8 cellular contexts compared by ENCODE assay signal in the genomic region with DNA sequence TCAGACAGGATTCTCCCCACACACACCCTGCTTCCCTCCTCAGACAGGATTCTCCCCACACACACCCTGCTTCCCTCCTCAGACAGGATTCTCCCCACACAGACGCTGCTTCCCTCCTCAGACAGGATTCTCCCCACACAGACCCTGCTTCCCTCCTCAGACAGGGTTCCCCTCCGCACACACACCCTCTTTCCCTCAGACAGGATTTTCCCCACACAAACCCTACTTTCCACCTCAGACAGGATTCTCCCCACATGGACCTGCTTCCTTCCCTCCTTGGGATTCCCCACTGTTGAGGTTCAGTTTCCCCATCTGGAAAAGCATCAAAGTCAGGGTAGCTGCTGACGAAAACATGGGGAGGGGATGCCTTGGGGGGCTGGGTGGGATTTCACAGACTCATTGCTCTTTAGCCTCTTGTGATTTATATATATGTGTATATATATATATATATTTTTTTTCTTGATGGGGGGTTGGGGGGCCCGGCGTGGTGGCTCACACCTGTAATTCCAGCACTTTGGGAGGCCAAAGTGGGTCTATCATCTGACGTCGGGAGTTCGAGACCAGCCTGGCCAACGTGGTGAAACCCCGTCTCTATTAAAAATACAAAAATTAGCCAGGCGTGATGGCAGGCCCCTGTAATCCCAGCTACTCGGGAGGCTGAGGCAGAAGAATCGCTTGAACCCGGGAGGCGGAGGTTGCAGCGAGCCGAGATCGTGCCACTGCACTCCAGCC. TPM values are rescaled to one million over a fixed set of nuclear protein-coding genes. Genes with fewer than 3 reads are reported as not detected.
A peak's percentile ranks its signal among the peaks of the same experiment; 100 is the strongest.
DNase-seq lines count a peak whose midpoint lies in the region; ATAC-seq, FAIRE-seq and TF ChIP-seq lines count a peak whose summit lies in the region.
"Not testable (repeated sequence)": the region's sequence is repeated elsewhere in the genome, so short reads cannot be mapped to it uniquely, and the experiment has no call there.

No MANE protein-coding gene starts in this region.

- H4K5ac ChIP-seq in H9 (ENCODE audit: insufficient read length, low read depth, low read length); H1 (ENCODE audit: insufficient read length, low read depth, low read length): not testable (repeated sequence)

- CTCF ChIA-PET in A549 (lab: Yijun Ruan, JAX) (interaction anchor here (0.7 to 13.8 kb wide), 2 partner anchors 23 to 68 kb away, joined by 3 to 222 read pairs; partner anchors contain the start of gene ZBTB45), H1 (lab: Charles Lee; ENCODE audit: partially characterized antibody) (interaction anchor here (1.3 to 3.6 kb wide), 3 partner anchors 24 to 38 kb away, joined by 3 to 21 read pairs (median 7); partner anchors contain the start of gene ZBTB45)
- CTCF ChIA-PET in activated naive CD4-positive, alpha-beta T cell treated with anti-CD3 and anti-CD28 coated beads, Interleukin-2, amount 10 ng/mL, durations not matched to agents 7 days and 5 days (lab: Charles Lee): interaction anchor here (1.1 to 1.7 kb wide), 2 partner anchors 29 to 39 kb away, joined by 4 to 6 read pairs; no protein-coding TSS in a partner anchor

- H3K18ac ChIP-seq in H9 (ENCODE audit: insufficient read length, low read depth, low read length); H1 (ENCODE audit: extremely low read depth, low read length): not testable (repeated sequence)

- not testable (repeated sequence) for TF ChIP-seq EP300 in A549 (IDR thresholded peaks at IDR 0.05); H1 (IDR thresholded peaks at IDR 0.05; ENCODE audit: borderline replicate concordance in 1 of 2, low read depth in 2 of 2, low read length in 2 of 2)

- H3K4me2 ChIP-seq in A549 (peak overlapping the region; percentile 84), H1 (ENCODE audit: insufficient read depth in 1 of 2, low read depth in 2 of 2, low read length in 2 of 2) (peak overlapping the region; percentile 55 to 90; a peak in 3 of 4 replicates)
- not testable (repeated sequence) for H3K4me2 ChIP-seq in H9 (ENCODE audit: insufficient read depth, insufficient read length, low read length); osteoblast (ENCODE audit: insufficient read depth, low read length)

- not testable (repeated sequence) for H3K27me3 ChIP-seq in H9 (ENCODE audit: insufficient read depth, low read length); SJCRH30
- H3K27me3 ChIP-seq in H1 (replicated peaks in 1 of 4; ENCODE audit: control insufficient read depth in 3 of 4, extremely low read depth in 1 of 4, insufficient read depth in 3 of 4, low read length in 3 of 4): peaks cover 0 to 24% (median 10%) of the 10 kb centered on the region in 4 experiments; a peak in 5 of 7 replicates
- peaks cover 6 to 11% of the 10 kb centered on the region in 2 donors for H3K27me3 ChIP-seq in left lung
- H3K27me3 ChIP-seq in osteoblast (ENCODE audit: insufficient read depth, low read length): peaks cover 31% of the 10 kb centered on the region
- H3K27me3 ChIP-seq in stomach smooth muscle (ENCODE audit: control insufficient read depth in 1 of 2, insufficient read depth in 2 of 2, low read length in 2 of 2): peaks cover 11 to 12% of the 10 kb centered on the region in 2 donors

- not testable (repeated sequence) for H3K9me3 ChIP-seq in A549; H9 (ENCODE audit: control insufficient read depth, low read depth, low read length); SJCRH30 (replicated peaks); H1 (ENCODE audit: insufficient read depth in 2 of 2, low read depth in 1 of 2, low read length in 1 of 2); left lung; osteoblast (ENCODE audit: low read depth, low read length); stomach smooth muscle (ENCODE audit: control insufficient read depth in 2 of 2, low read length in 2 of 2)

- H3T11ph ChIP-seq in H9 (ENCODE audit: low read length): not testable (repeated sequence)

- not testable (repeated sequence) for H3K4me3 ChIP-seq in A549; osteoblast (ENCODE audit: insufficient read depth, low read length)
- H3K4me3 ChIP-seq in SJCRH30: peak overlapping the region; percentile 99
- peak overlapping the region in 1 of 4 experiments; percentile 100; a peak in 3 of 8 replicates for H3K4me3 ChIP-seq in H1 (ENCODE audit: extremely low read depth in 1 of 4, insufficient read depth in 2 of 4, low read depth in 3 of 4, low read length in 4 of 4)
- H3K4me3 ChIP-seq in left lung: peak overlapping the region in 1 of 2 donors; percentile 96
- peak overlapping the region in 1 of 2 donors; percentile 93 for H3K4me3 ChIP-seq in stomach smooth muscle (ENCODE audit: low read length in 2 of 2)

- H3K27ac ChIP-seq in A549 (peak overlapping the region; percentile 87 to 95; a peak in 5 of 6 replicates), left lung (peak overlapping the region; percentile 95 to 100), stomach smooth muscle (ENCODE audit: low read length) (peak overlapping the region; percentile 96)
- H3K27ac ChIP-seq in H9 (ENCODE audit: insufficient read length, low read depth, low read length); SJCRH30; H1 (ENCODE audit: low read depth, low read length); osteoblast (ENCODE audit: low read depth, low read length): not testable (repeated sequence)

- peak overlapping the region; percentile 31 for H2AK5ac ChIP-seq in H9 (ENCODE audit: insufficient read length, low read length)
- not testable (repeated sequence) for H2AK5ac ChIP-seq in H1 (ENCODE audit: low read depth, low read length)

- H3K14ac ChIP-seq in H9 (ENCODE audit: insufficient read depth, low read length); H1 (ENCODE audit: insufficient read length): not testable (repeated sequence)

- not testable (repeated sequence) for H3K27ac Mint-ChIP-seq in H9
- peak overlapping the region; percentile 33 for H3K27ac Mint-ChIP-seq in activated naive CD4-positive, alpha-beta T cell treated with anti-CD3 and anti-CD28 coated beads, Interleukin-2, amount 10 ng/mL, durations not matched to agents 7 days and 5 days

- H2BK15ac ChIP-seq in H9 (ENCODE audit: low read depth, low read length); H1 (ENCODE audit: low read length): not testable (repeated sequence)

- H3K4me1 ChIP-seq in A549 (peaks cover 23% of the 10 kb centered on the region), H1 (replicated peaks in 1 of 4; ENCODE audit: control insufficient read depth in 3 of 4, insufficient read depth in 4 of 4, low read length in 3 of 4) (peaks cover 3 to 13% (median 6%) of the 10 kb centered on the region in 4 experiments; a peak in 6 of 7 replicates), left lung (peaks cover 21 to 43% of the 10 kb centered on the region in 2 donors), osteoblast (ENCODE audit: insufficient read depth, low read length) (peaks cover 14% of the 10 kb centered on the region), stomach smooth muscle (ENCODE audit: control insufficient read depth, insufficient read depth, low read length) (peaks cover 33% of the 10 kb centered on the region)
- H3K4me1 ChIP-seq in H9 (ENCODE audit: insufficient read depth, low read length); SJCRH30: not testable (repeated sequence)

- not testable (repeated sequence) for H4K20me1 ChIP-seq in H9 (ENCODE audit: control insufficient read depth, insufficient read depth, insufficient read length)
- peaks cover 28 to 29% of the 10 kb centered on the region in 2 experiments for H4K20me1 ChIP-seq in H1 (replicated peaks in 1 of 2; ENCODE audit: control insufficient read depth in 1 of 2, insufficient read depth in 2 of 2, low read length in 2 of 2)
- H4K20me1 ChIP-seq in osteoblast (ENCODE audit: insufficient read depth, low read length): peaks cover 29% of the 10 kb centered on the region

- not testable (repeated sequence) for H2BK120ac ChIP-seq in H9 (ENCODE audit: low read depth, low read length, poor library complexity, severe bottlenecking); H1 (replicated peaks; ENCODE audit: low read depth, low read length)

- H3K79me2 ChIP-seq in H9 (ENCODE audit: insufficient read depth, low read length) (peaks cover 26% of the 10 kb centered on the region), H1 (ENCODE audit: control insufficient read depth in 1 of 2, insufficient read depth in 2 of 2, low read length in 2 of 2) (peaks cover 28 to 32% of the 10 kb centered on the region in 2 experiments), osteoblast (ENCODE audit: insufficient read depth, low read length) (peaks cover 32% of the 10 kb centered on the region)

- H2BK5ac ChIP-seq in H9 (ENCODE audit: insufficient read length, low read length); H1 (ENCODE audit: low read depth, low read length): not testable (repeated sequence)

- H3K23ac ChIP-seq in H9 (ENCODE audit: insufficient read length, low read depth, low read length); H1 (ENCODE audit: insufficient read length): not testable (repeated sequence)

- not testable (repeated sequence) for DNase-seq in A549 (ENCODE audit: low read depth in 1 of 2, low spot score in 1 of 2); H9; SJCRH30; activated naive CD4-positive, alpha-beta T cell treated with anti-CD3 and anti-CD28 coated beads, Interleukin-2, amount 10 ng/mL, durations not matched to agents 7 days and 5 days; H1 (ENCODE audit: low read depth in 1 of 2, low spot score in 2 of 2); left lung
- DNase-seq in osteoblast (ENCODE audit: insufficient read length, low spot score, missing footprints): peak; percentile 11

- H3K56ac ChIP-seq in H9 (ENCODE audit: insufficient read length, low read depth, low read length); H1 (replicated peaks; ENCODE audit: insufficient read length, low read depth, low read length): not testable (repeated sequence)

- not testable (repeated sequence) for H3K9ac ChIP-seq in H9 (ENCODE audit: extremely low read depth, insufficient read length, low read length); H1 (replicated peaks in 1 of 4; ENCODE audit: extremely low read depth in 1 of 4, low read depth in 3 of 4, low read length in 3 of 4); stomach smooth muscle (ENCODE audit: low read length in 2 of 2)

- WGBS in A549 (ENCODE audit: missing lambda C conversion rate): 83% methylated on average over 18 of the region's 18 CpGs
- no CpG with 5 or more reads among the region's 18 CpGs for WGBS in H9 (ENCODE audit: extremely low coverage, insufficient read length, low lambda C conversion rate)
- WGBS in H1 (ENCODE audit: extremely low coverage in 1 of 2, insufficient coverage in 1 of 2, insufficient read length in 1 of 2, insufficient replicate concordance in 2 of 2, low coverage in 1 of 2, low lambda C conversion rate in 2 of 2, missing lambda C conversion rate in 1 of 2), 2 experiments: 78% methylated on average over 18 of the region's 18 CpGs; no CpG with 5 or more reads in 1 of the 2 experiments

- not testable (repeated sequence) for H3K4ac ChIP-seq in H9 (ENCODE audit: low read depth, low read length); H1 (replicated peaks; ENCODE audit: insufficient read length, low read depth, low read length)

- not testable (repeated sequence) for ATAC-seq in A549, left lung

- TF ChIP-seq POLR2A in A549 (IDR thresholded peaks at IDR 0.05; ENCODE audit: low read length); H1 (IDR thresholded peaks at IDR 0.05; ENCODE audit: control extremely low read depth in 1 of 2, low read depth in 2 of 2, low read length in 2 of 2): not testable (repeated sequence)

- H3K36me3 ChIP-seq in SJCRH30: peaks cover 29% of the 10 kb centered on the region
- H3K36me3 ChIP-seq in H1 (ENCODE audit: control insufficient read depth in 2 of 4, insufficient read depth in 4 of 4, low read length in 3 of 4): peaks cover 9 to 27% (median 18%) of the 10 kb centered on the region in 4 experiments
- peaks cover 0 to 16% of the 10 kb centered on the region in 2 donors for H3K36me3 ChIP-seq in left lung
- peaks cover 17% of the 10 kb centered on the region for H3K36me3 ChIP-seq in osteoblast (ENCODE audit: insufficient read depth, low read length)
- peaks cover 7 to 13% of the 10 kb centered on the region in 2 donors for H3K36me3 ChIP-seq in stomach smooth muscle (ENCODE audit: control insufficient read depth in 2 of 2, insufficient read depth in 2 of 2, low read length in 2 of 2)

- peaks cover 13% of the 10 kb centered on the region for H3K23me2 ChIP-seq in H9 (ENCODE audit: insufficient read length, low read depth, low read length, poor library complexity, severe bottlenecking)
- H3K23me2 ChIP-seq in H1 (ENCODE audit: low read depth, low read length): peaks cover 16% of the 10 kb centered on the region

- H2AFZ ChIP-seq in H9 (ENCODE audit: low read length); H1 (ENCODE audit: low read length); osteoblast (ENCODE audit: low read length): not testable (repeated sequence)

- H3K27me3 Mint-ChIP-seq in H9 (ENCODE audit: low read depth): peaks cover 38% of the 10 kb centered on the region
- peaks cover 64% of the 10 kb centered on the region for H3K27me3 Mint-ChIP-seq in activated naive CD4-positive, alpha-beta T cell treated with anti-CD3 and anti-CD28 coated beads, Interleukin-2, amount 10 ng/mL, durations not matched to agents 7 days and 5 days

- H3K79me1 ChIP-seq in H9 (ENCODE audit: insufficient read depth, low read depth, low read length, poor library complexity, severe bottlenecking): peaks cover 11% of the 10 kb centered on the region
- not testable (repeated sequence) for H3K79me1 ChIP-seq in H1 (ENCODE audit: low read depth, low read length)

- not testable (repeated sequence) for H2BK20ac ChIP-seq in H9 (ENCODE audit: low read depth, low read length, poor library complexity, severe bottlenecking); H1 (ENCODE audit: low read length)

- H2BK12ac ChIP-seq in H9 (ENCODE audit: insufficient read length, low read depth, low read length); H1 (ENCODE audit: low read depth, low read length): not testable (repeated sequence)

- not testable (repeated sequence) for H3K9me3 Mint-ChIP-seq in H9; activated naive CD4-positive, alpha-beta T cell treated with anti-CD3 and anti-CD28 coated beads, Interleukin-2, amount 10 ng/mL, durations not matched to agents 7 days and 5 days

- intact Hi-C loops in left lung (cut with DNase I): not testable (repeated sequence)

- FAIRE-seq in A549 (lab: Jason Lieb, UNC); H1 (lab: Jason Lieb, UNC): not testable (repeated sequence)

- H3K36me3 Mint-ChIP-seq in H9 (ENCODE audit: insufficient read depth in 1 of 3, low read depth in 3 of 3): peaks cover 28 to 30% (median 30%) of the 10 kb centered on the region in 3 experiments
- peaks cover 28% of the 10 kb centered on the region for H3K36me3 Mint-ChIP-seq in activated naive CD4-positive, alpha-beta T cell treated with anti-CD3 and anti-CD28 coated beads, Interleukin-2, amount 10 ng/mL, durations not matched to agents 7 days and 5 days

- H3K4me1 Mint-ChIP-seq in H9: peaks cover 20 to 22% of the 10 kb centered on the region in 2 experiments
- peaks cover 53% of the 10 kb centered on the region for H3K4me1 Mint-ChIP-seq in activated naive CD4-positive, alpha-beta T cell treated with anti-CD3 and anti-CD28 coated beads, Interleukin-2, amount 10 ng/mL, durations not matched to agents 7 days and 5 days

- H4K91ac ChIP-seq in H9 (ENCODE audit: insufficient read length, low read depth, low read length); H1 (replicated peaks; ENCODE audit: insufficient read length, low read length): not testable (repeated sequence)

- TF ChIP-seq RAD21 in A549 (conservative IDR thresholded peaks at IDR 0.05 in 1 of 2, IDR thresholded peaks at IDR 0.05 in 1 of 2); H1 (IDR thresholded peaks at IDR 0.05 in 1 of 2, conservative IDR thresholded peaks at IDR 0.05 in 1 of 2; ENCODE audit: low read depth in 2 of 2, low read length in 2 of 2): not testable (repeated sequence)

- peak overlapping the region; percentile 41 to 72 for H3K4me3 Mint-ChIP-seq in H9
- H3K4me3 Mint-ChIP-seq in activated naive CD4-positive, alpha-beta T cell treated with anti-CD3 and anti-CD28 coated beads, Interleukin-2, amount 10 ng/mL, durations not matched to agents 7 days and 5 days: peak overlapping the region; percentile 31

- POLR2A ChIA-PET in A549 (lab: Yijun Ruan, JAX) (interaction anchor here (0.7 to 4.1 kb wide), 13 partner anchors 11 to 724 kb away, joined by 3 to 184 read pairs (median 10); partner anchors contain the start of genes CHMP2A, RNF225, UBE2M and ZBTB45), H1 (lab: Charles Lee; ENCODE audit: partially characterized antibody) (interaction anchor here (0.9 to 13.8 kb wide), 7 partner anchors 10 to 258 kb away, joined by 3 to 650 read pairs (median 32); partner anchors contain the start of genes CHMP2A, MZF1, SLC27A5 and UBE2M)

- not testable (repeated sequence) for H4K8ac ChIP-seq in H9 (replicated peaks; ENCODE audit: insufficient read length, low read depth, low read length); H1 (ENCODE audit: extremely low read depth, insufficient read depth, low read length)

- not testable (repeated sequence) for TF ChIP-seq CTCF in A549 (IDR thresholded peaks at IDR 0.05); H9 (conservative IDR thresholded peaks at IDR 0.05); H1 (IDR thresholded peaks at IDR 0.05; ENCODE audit: control extremely low read depth in 1 of 3, insufficient read depth in 1 of 3, low read depth in 1 of 3, low read length in 3 of 3); left lung (IDR thresholded peaks at IDR 0.05); osteoblast (IDR thresholded peaks at IDR 0.05; ENCODE audit: extremely low read depth, low read depth, low read length)

RNA-seq across cellular contexts. Expression of gene TRIM28, which starts 1.1 kb away (rescaled TPM):
- polyA plus RNA-seq in A549 (2011; rRNA removed) (576 and 735 TPM in 2 replicates), A549 (2017; fragmentation: RNase III; extraction: RNeasy Plus Mini Kit Qiagen cat#74134 plus additional on column Dnase treatment) (656 to 743 TPM (median 666 TPM) in 3 replicates), H1 (2011; rRNA removed) (1,442 and 2,243 TPM in 2 replicates)
- polyA plus RNA-seq in A549 (2012; cell fraction: cytosol; rRNA removed): 1,530 and 1,851 TPM in 2 replicates
- polyA plus RNA-seq in A549 (2012; cell fraction: nucleus; rRNA removed): 2,680 and 4,180 TPM in 2 replicates
- 1,927 and 2,378 TPM in 2 replicates for polyA minus RNA-seq in A549 (2011; rRNA and poly(A)+ RNA removed)
- total RNA-seq in H9 (2021) (1,058 and 1,084 TPM in 2 replicates), left lung (100 to 1,000 TPM; 231 to 261 TPM), osteoblast (224 and 248 TPM in 2 replicates)
- total RNA-seq in SJCRH30 (2014; rRNA removed; shearing (Covaris generic)): 586 and 615 TPM in 2 replicates
- total RNA-seq in H1 (2021; fragmentation: NEBNext Ultra II Directional; extraction: Animal tissue kit (Norgen Biotek cat#: 25700)): 1,398 and 1,433 TPM in 2 replicates
- polyA plus RNA-seq in H1 (2011; cell fraction: cytosol; rRNA removed): 1,009 TPM
- 3,768 TPM for polyA plus RNA-seq in H1 (2011; cell fraction: nucleus; rRNA removed)
- 1,824 to 2,237 TPM (median 2,041 TPM) in 4 replicates for polyA plus RNA-seq in H1 (2012, experiment 1 of 2)
- polyA plus RNA-seq in H1 (2012, experiment 2 of 2): 2,033 TPM
- polyA plus RNA-seq in H1 (2013, experiment 1 of 2): 913 TPM
- 805 TPM for polyA plus RNA-seq in H1 (2013, experiment 2 of 2)
- polyA minus RNA-seq in H1 (2011; rRNA and poly(A)+ RNA removed): 3,393 and 4,202 TPM in 2 replicates
- polyA minus RNA-seq in H1 (2011; cell fraction: cytosol; rRNA and poly(A)+ RNA removed): 1,842 TPM
- polyA minus RNA-seq in H1 (2011; cell fraction: nucleus; rRNA and poly(A)+ RNA removed): 1,128 TPM

RNA-seq across cellular contexts. Expression of gene CHMP2A, which starts 12.1 kb away (rescaled TPM):
- polyA plus RNA-seq in A549 (2011; rRNA removed): 223 and 280 TPM in 2 replicates
- 234 and 296 TPM in 2 replicates for polyA plus RNA-seq in A549 (2012; cell fraction: cytosol; rRNA removed)
- polyA plus RNA-seq in A549 (2012; cell fraction: nucleus; rRNA removed): 118 and 141 TPM in 2 replicates
- 192 to 227 TPM (median 198 TPM) in 3 replicates for polyA plus RNA-seq in A549 (2017; fragmentation: RNase III; extraction: RNeasy Plus Mini Kit Qiagen cat#74134 plus additional on column Dnase treatment)
- 198 and 245 TPM in 2 replicates for polyA minus RNA-seq in A549 (2011; rRNA and poly(A)+ RNA removed)
- 105 and 109 TPM in 2 replicates for total RNA-seq in H9 (2021)
- 40.1 and 44.9 TPM in 2 replicates for total RNA-seq in SJCRH30 (2014; rRNA removed; shearing (Covaris generic))
- total RNA-seq in H1 (2021; fragmentation: NEBNext Ultra II Directional; extraction: Animal tissue kit (Norgen Biotek cat#: 25700)): 70.0 and 75.8 TPM in 2 replicates
- polyA plus RNA-seq in H1 (2011; rRNA removed): 115 and 132 TPM in 2 replicates
- 180 TPM for polyA plus RNA-seq in H1 (2011; cell fraction: cytosol; rRNA removed)
- 98.9 TPM for polyA plus RNA-seq in H1 (2011; cell fraction: nucleus; rRNA removed)
- 105 to 150 TPM (median 138 TPM) in 4 replicates for polyA plus RNA-seq in H1 (2012, experiment 1 of 2)
- 99.5 TPM for polyA plus RNA-seq in H1 (2012, experiment 2 of 2)
- polyA plus RNA-seq in H1 (2013, experiment 1 of 2): 83.2 TPM
- polyA plus RNA-seq in H1 (2013, experiment 2 of 2): 87.1 TPM
- 83.8 and 85.2 TPM in 2 replicates for polyA minus RNA-seq in H1 (2011; rRNA and poly(A)+ RNA removed)
- 70.9 TPM for polyA minus RNA-seq in H1 (2011; cell fraction: cytosol; rRNA and poly(A)+ RNA removed)
- polyA minus RNA-seq in H1 (2011; cell fraction: nucleus; rRNA and poly(A)+ RNA removed): 34.6 TPM
- 100 to 1,000 TPM; 107 to 120 TPM for total RNA-seq in left lung
- total RNA-seq in osteoblast: 98.1 and 106 TPM in 2 replicates

RNA-seq across cellular contexts. Expression of gene UBE2M, which starts 15.6 kb away (rescaled TPM):
- 185 and 190 TPM in 2 replicates for polyA plus RNA-seq in A549 (2011; rRNA removed)
- polyA plus RNA-seq in A549 (2012; cell fraction: cytosol; rRNA removed): 137 and 162 TPM in 2 replicates
- polyA plus RNA-seq in A549 (2012; cell fraction: nucleus; rRNA removed): 124 and 127 TPM in 2 replicates
- 135 to 139 TPM (median 137 TPM) in 3 replicates for polyA plus RNA-seq in A549 (2017; fragmentation: RNase III; extraction: RNeasy Plus Mini Kit Qiagen cat#74134 plus additional on column Dnase treatment)
- polyA minus RNA-seq in A549 (2011; rRNA and poly(A)+ RNA removed): 210 and 218 TPM in 2 replicates
- total RNA-seq in H9 (2021): 127 and 136 TPM in 2 replicates
- 62.8 and 72.0 TPM in 2 replicates for total RNA-seq in SJCRH30 (2014; rRNA removed; shearing (Covaris generic))
- total RNA-seq in H1 (2021; fragmentation: NEBNext Ultra II Directional; extraction: Animal tissue kit (Norgen Biotek cat#: 25700)): 114 and 119 TPM in 2 replicates
- polyA plus RNA-seq in H1 (2011; rRNA removed): 91.8 and 93.8 TPM in 2 replicates
- polyA plus RNA-seq in H1 (2011; cell fraction: cytosol; rRNA removed): 82.4 TPM
- polyA plus RNA-seq in H1 (2011; cell fraction: nucleus; rRNA removed): 91.5 TPM
- polyA plus RNA-seq in H1 (2012, experiment 1 of 2): 95.9 to 118 TPM (median 107 TPM) in 4 replicates
- 85.0 TPM for polyA plus RNA-seq in H1 (2012, experiment 2 of 2)
- 86.6 TPM for polyA plus RNA-seq in H1 (2013, experiment 1 of 2)
- polyA plus RNA-seq in H1 (2013, experiment 2 of 2): 85.7 TPM
- polyA minus RNA-seq in H1 (2011; rRNA and poly(A)+ RNA removed): 67.7 and 82.2 TPM in 2 replicates
- 50.6 TPM for polyA minus RNA-seq in H1 (2011; cell fraction: cytosol; rRNA and poly(A)+ RNA removed)
- 69.7 TPM for polyA minus RNA-seq in H1 (2011; cell fraction: nucleus; rRNA and poly(A)+ RNA removed)
- total RNA-seq in left lung: 10 to 100 TPM; 54.9 to 83.4 TPM
- total RNA-seq in osteoblast: 54.6 and 56.6 TPM in 2 replicates

RNA-seq across cellular contexts. Expression of gene ZBTB45, which starts 23.2 kb away (rescaled TPM):
- 6.2 and 6.4 TPM in 2 replicates for polyA plus RNA-seq in A549 (2011; rRNA removed)
- polyA plus RNA-seq in A549 (2012; cell fraction: cytosol; rRNA removed): 14.2 and 19.4 TPM in 2 replicates
- 28.8 and 41.9 TPM in 2 replicates for polyA plus RNA-seq in A549 (2012; cell fraction: nucleus; rRNA removed)
- 11.8 to 14.3 TPM (median 13.4 TPM) in 3 replicates for polyA plus RNA-seq in A549 (2017; fragmentation: RNase III; extraction: RNeasy Plus Mini Kit Qiagen cat#74134 plus additional on column Dnase treatment)
- 4.7 and 7.5 TPM in 2 replicates for polyA minus RNA-seq in A549 (2011; rRNA and poly(A)+ RNA removed)
- total RNA-seq in H9 (2021): 18.7 and 18.8 TPM in 2 replicates
- total RNA-seq in SJCRH30 (2014; rRNA removed; shearing (Covaris generic)): 5.1 and 5.5 TPM in 2 replicates
- 16.9 and 17.3 TPM in 2 replicates for total RNA-seq in H1 (2021; fragmentation: NEBNext Ultra II Directional; extraction: Animal tissue kit (Norgen Biotek cat#: 25700))
- 17.2 and 31.4 TPM in 2 replicates for polyA plus RNA-seq in H1 (2011; rRNA removed)
- polyA plus RNA-seq in H1 (2011; cell fraction: cytosol; rRNA removed): 10.8 TPM
- polyA plus RNA-seq in H1 (2011; cell fraction: nucleus; rRNA removed): 18.7 TPM
- polyA plus RNA-seq in H1 (2012, experiment 1 of 2): 8.9 to 18.6 TPM (median 17.5 TPM) in 4 replicates
- polyA plus RNA-seq in H1 (2012, experiment 2 of 2): 13.2 TPM
- polyA plus RNA-seq in H1 (2013, experiment 1 of 2): 12.5 TPM
- 13.1 TPM for polyA plus RNA-seq in H1 (2013, experiment 2 of 2)
- polyA minus RNA-seq in H1 (2011; rRNA and poly(A)+ RNA removed): 5.0 and 5.1 TPM in 2 replicates
- polyA minus RNA-seq in H1 (2011; cell fraction: cytosol; rRNA and poly(A)+ RNA removed): 10.1 TPM
- 18.1 TPM for polyA minus RNA-seq in H1 (2011; cell fraction: nucleus; rRNA and poly(A)+ RNA removed)
- total RNA-seq in left lung: 10 to 100 TPM; 12.7 to 17.7 TPM
- 6.9 and 8.5 TPM in 2 replicates for total RNA-seq in osteoblast

RNA-seq across cellular contexts. Expression of gene MZF1, which starts 30.3 kb away (rescaled TPM):
- 19.5 and 20.3 TPM in 2 replicates for polyA plus RNA-seq in A549 (2011; rRNA removed)
- polyA plus RNA-seq in A549 (2012; cell fraction: cytosol; rRNA removed): 26.2 and 35.9 TPM in 2 replicates
- polyA plus RNA-seq in A549 (2012; cell fraction: nucleus; rRNA removed): 246 and 401 TPM in 2 replicates
- polyA plus RNA-seq in A549 (2017; fragmentation: RNase III; extraction: RNeasy Plus Mini Kit Qiagen cat#74134 plus additional on column Dnase treatment): 19.1 to 21.7 TPM (median 20.3 TPM) in 3 replicates
- 18.7 and 18.9 TPM in 2 replicates for polyA minus RNA-seq in A549 (2011; rRNA and poly(A)+ RNA removed)
- total RNA-seq in H9 (2021): 23.6 and 24.2 TPM in 2 replicates
- 6.0 and 6.5 TPM in 2 replicates for total RNA-seq in SJCRH30 (2014; rRNA removed; shearing (Covaris generic))
- 15.2 and 15.5 TPM in 2 replicates for total RNA-seq in H1 (2021; fragmentation: NEBNext Ultra II Directional; extraction: Animal tissue kit (Norgen Biotek cat#: 25700))
- 25.0 and 38.0 TPM in 2 replicates for polyA plus RNA-seq in H1 (2011; rRNA removed)
- polyA plus RNA-seq in H1 (2011; cell fraction: cytosol; rRNA removed): 32.4 TPM
- polyA plus RNA-seq in H1 (2011; cell fraction: nucleus; rRNA removed): 116 TPM
- polyA plus RNA-seq in H1 (2012, experiment 1 of 2): 14.1 to 20.3 TPM (median 17.2 TPM) in 4 replicates
- 11.9 TPM for polyA plus RNA-seq in H1 (2012, experiment 2 of 2)
- 12.7 TPM for polyA plus RNA-seq in H1 (2013, experiment 1 of 2)
- 9.5 TPM for polyA plus RNA-seq in H1 (2013, experiment 2 of 2)
- 10.4 and 16.7 TPM in 2 replicates for polyA minus RNA-seq in H1 (2011; rRNA and poly(A)+ RNA removed)
- 14.9 TPM for polyA minus RNA-seq in H1 (2011; cell fraction: cytosol; rRNA and poly(A)+ RNA removed)
- polyA minus RNA-seq in H1 (2011; cell fraction: nucleus; rRNA and poly(A)+ RNA removed): 23.9 TPM
- total RNA-seq in left lung: 10 to 100 TPM; 29.6 to 33.7 TPM
- total RNA-seq in osteoblast: 22.7 and 23.9 TPM in 2 replicates
